ENCODE assay signal across 9 cellular contexts in genomic region chr1:32496127-32496526, GRCh38. TPM values are rescaled to one million over a fixed set of nuclear protein-coding genes. Genes with fewer than 3 reads are reported as not detected.
DNase-seq lines count a peak whose midpoint lies in the region; TF ChIP-seq lines count a peak whose summit lies in the region.
"Had no signal": no experiment of that assay in that cellular context is flagged by ENCODE, and none has a peak within 500 bp of the region (broad histone marks: within the 10 kb centered on the region; RNA-seq: fewer than 3 reads in every experiment).

No MANE protein-coding gene starts in this region.

- CTCF ChIA-PET in MCF 10A (lab: Yijun Ruan, JAX): interaction anchor here (1.0 to 2.0 kb wide), 2 partner anchors 15 to 25 kb away, joined by 4 to 10 read pairs; no protein-coding TSS in a partner anchor

- TF ChIP-seq CTCF in MCF 10A (IDR thresholded peaks at IDR 0.05; ENCODE audit: unreplicated experiment) (no peak), thyroid gland (IDR thresholded peaks at IDR 0.05) (no peak), Peyer's patch (IDR thresholded peaks at IDR 0.05) (no peak)

- H3K9me3 ChIP-seq in thyroid gland: no peaks in the 10 kb centered on the region
- no peaks in the 10 kb centered on the region for H3K9me3 ChIP-seq in Peyer's patch
- H3K9me3 ChIP-seq: neutrophil had no signal

- H3K36me3 ChIP-seq in thyroid gland (no peaks in the 10 kb centered on the region), Peyer's patch (no peaks in the 10 kb centered on the region)
- H3K36me3 ChIP-seq: neutrophil had no signal

- no peaks in the 10 kb centered on the region for H3K27me3 ChIP-seq in thyroid gland
- no peaks in the 10 kb centered on the region for H3K27me3 ChIP-seq in Peyer's patch

- peaks cover 11% of the 10 kb centered on the region for H3K4me1 Mint-ChIP-seq in MCF 10A (ENCODE audit: insufficient read depth, unreplicated experiment)

- no TSS peak for BruUV-seq in MCF 10A (replicated peaks; lab: Mats Ljungman, UMichigan)

- H3K27ac ChIP-seq in thyroid gland (peak overlapping the region in 2 of 3 donors; percentile 9 to 24), Peyer's patch (no peak overlapping the region)
- H3K27ac ChIP-seq: neutrophil had no signal

- peaks cover under 1 to 8% of the 10 kb centered on the region in 2 donors for H3K4me1 ChIP-seq in thyroid gland
- no peaks in the 10 kb centered on the region for H3K4me1 ChIP-seq in Peyer's patch

- H3K4me3 Mint-ChIP-seq in MCF 10A (ENCODE audit: unreplicated experiment): peak overlapping the region; percentile 15

- DNase-seq in NCI-H774 (lab: John Stamatoyannopoulos, UW) (peak; percentile 52), MCF 10A (ENCODE audit: unreplicated experiment) (peak; percentile 36), hepatic stellate cell (ENCODE audit: low spot score) (peak; percentile 27), thyroid gland (no peak), RPMI8226 (no peak), Peyer's patch (no peak)
- DNase-seq in activated CD4-positive, CD25-positive, alpha-beta regulatory T cell (lab: John Stamatoyannopoulos, UW): no peak
- DNase-seq: activated CD8-positive, alpha-beta memory T cell treated with anti-CD3 and anti-CD28 coated beads, Interleukin-2, amount 50 U/mL, for 4 hours had no signal

- H3K4me3 ChIP-seq in thyroid gland (replicated peaks in 1 of 3): no peak overlapping the region
- H3K4me3 ChIP-seq in Peyer's patch: no peak overlapping the region

- H3K27ac Mint-ChIP-seq in MCF 10A (ENCODE audit: low read depth, unreplicated experiment): peak overlapping the region; percentile 21

- WGBS in thyroid gland, 2 donors: 35 to 50% methylated on average over 5 of the region's 5 CpGs

- TF ChIP-seq POLR2A in thyroid gland (IDR thresholded peaks at IDR 0.05) (no peak), Peyer's patch (IDR thresholded peaks at IDR 0.05) (no peak)

- H3K27me3 Mint-ChIP-seq in MCF 10A (ENCODE audit: insufficient read depth, unreplicated experiment): no peaks in the 10 kb centered on the region

- POLR2A ChIA-PET in MCF 10A (lab: Yijun Ruan, JAX): interaction anchor here (1.4 kb wide), 1 partner anchor 15 kb away, joined by 5 read pairs; no protein-coding TSS in a partner anchor

- no peaks in the 10 kb centered on the region for H3K9me3 Mint-ChIP-seq in MCF 10A (ENCODE audit: unreplicated experiment)

- intact Hi-C loops in MCF 10A (cut with micrococcal nuclease) (no loop called here), thyroid gland (cut with DNase I) (no loop called here)

- H3K36me3 Mint-ChIP-seq in MCF 10A (ENCODE audit: insufficient read depth, unreplicated experiment): no peaks in the 10 kb centered on the region

RNA-seq across cellular contexts. Expression of gene ZBTB8B, which starts 31.3 kb away (rescaled TPM):
- not detected in 2 replicates for total RNA-seq in MCF 10A (2022)
- total RNA-seq in thyroid gland: under 1 TPM in 1 of 4 donors, not detected in 3; under 0.01 TPM
- under 1 TPM in 2 of 4 donors, not detected in 2; 0.13 to 0.19 TPM for total RNA-seq in Peyer's patch

RNA-seq across cellular contexts. Expression of gene ZBTB8A, which starts 43.1 kb away (rescaled TPM):
- 11.5 and 15.1 TPM in 2 replicates for total RNA-seq in MCF 10A (2022)
- total RNA-seq in thyroid gland: 10 to 100 TPM; 10.6 to 20.6 (median 12.6) TPM
- 1 to 10 TPM; 2.3 to 5.8 (median 4.7) TPM for total RNA-seq in Peyer's patch

Comparison
In these comparisons a context has a peak if more than half of its experiments do, and no peak if none do; other contexts are left out.
1. DNase-seq: peak in NCI-H774 (single experiment), MCF 10A (single experiment) and hepatic stellate cell (single experiment); none in thyroid gland (0 of 2), RPMI8226 (single experiment), activated CD4-positive, CD25-positive, alpha-beta regulatory T cell (0 of 4) and Peyer's patch (0 of 3).
2. H3K27ac ChIP-seq: peak in thyroid gland (2 of 3); none in Peyer's patch (0 of 4).